ENCODE assay signal across 20 cellular contexts in the genomic region with DNA sequence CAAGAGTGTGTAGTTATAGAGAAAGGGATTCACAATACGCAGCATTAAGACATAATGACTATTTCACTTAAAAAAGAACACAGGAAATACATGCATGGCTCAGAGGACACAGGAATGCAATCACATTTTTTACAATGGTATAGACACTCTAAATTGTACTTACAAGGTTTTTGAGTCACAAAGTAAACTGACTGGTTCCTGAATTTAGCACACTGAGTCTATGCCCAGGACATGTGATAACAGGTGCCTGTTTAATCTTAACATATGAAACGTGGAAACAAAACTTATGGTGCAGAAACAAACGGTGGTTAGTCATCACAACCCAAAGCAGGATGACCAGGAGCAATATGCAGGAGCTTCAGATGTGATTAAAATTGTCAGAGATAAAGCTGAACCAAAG. TPM values are rescaled to one million over a fixed set of nuclear protein-coding genes. Genes with fewer than 3 reads are reported as not detected.
DNase-seq lines count a peak whose midpoint lies in the region; ATAC-seq, FAIRE-seq and TF ChIP-seq lines count a peak whose summit lies in the region.
"Had no signal": no experiment of that assay in that cellular context is flagged by ENCODE, and none has a peak within 500 bp of the region (broad histone marks: within the 10 kb centered on the region; RNA-seq: fewer than 3 reads in every experiment).

No MANE protein-coding gene starts in this region.

- H3K9me3 ChIP-seq in neural progenitor cell (ENCODE audit: low read depth) (no peaks in the 10 kb centered on the region), small intestine (ENCODE audit: control insufficient read depth, low read depth) (no peaks in the 10 kb centered on the region)
- H3K9me3 ChIP-seq: neutrophil, suprapubic skin had no signal

- H4K20me1 ChIP-seq in neural progenitor cell (ENCODE audit: low read depth), result peaks cover 2% of the 10 kb centered on the region

- H3K36me3 ChIP-seq in neural progenitor cell, result no peaks in the 10 kb centered on the region
- H3K36me3 ChIP-seq in small intestine (ENCODE audit: control insufficient read depth in 2 of 2, insufficient read depth in 2 of 2, low read length in 2 of 2), result no peaks in the 10 kb centered on the region
- H3K36me3 ChIP-seq: neutrophil, suprapubic skin had no signal

- TF ChIP-seq CTCF in VCaP (conservative IDR thresholded peaks at IDR 0.05) (no peak), neural progenitor cell (IDR thresholded peaks at IDR 0.05) (no peak)

- no peak overlapping the region for H3K4me3 ChIP-seq in neural progenitor cell
- no peak overlapping the region for H3K4me3 ChIP-seq in small intestine (ENCODE audit: low read depth in 1 of 2, low read length in 2 of 2)
- H3K4me3 ChIP-seq: suprapubic skin had no signal

- peaks cover 9% of the 10 kb centered on the region for H3K4me1 ChIP-seq in neural progenitor cell
- no peaks in the 10 kb centered on the region for H3K4me1 ChIP-seq in small intestine (ENCODE audit: control insufficient read depth in 2 of 2, insufficient read depth in 1 of 2, low read depth in 1 of 2, low read length in 1 of 2)

- H3K79me2 ChIP-seq in neural progenitor cell (ENCODE audit: low read depth), result no peaks in the 10 kb centered on the region

- H3K36me3 Mint-ChIP-seq in neural progenitor cell, result peaks cover 14% of the 10 kb centered on the region
- H3K36me3 Mint-ChIP-seq: CD8-positive, alpha-beta memory T cell had no signal

- no peak overlapping the region for H3K4me2 ChIP-seq in neural progenitor cell

- no peaks in the 10 kb centered on the region for H3K27me3 Mint-ChIP-seq in neural progenitor cell (ENCODE audit: insufficient read depth, low read depth)

- H3K27me3 ChIP-seq in neural progenitor cell (peaks cover 14% of the 10 kb centered on the region), small intestine (ENCODE audit: control insufficient read depth in 2 of 2, insufficient read depth in 2 of 2, low read length in 2 of 2) (no peaks in the 10 kb centered on the region)
- H3K27me3 ChIP-seq: suprapubic skin had no signal

- H3K4me1 Mint-ChIP-seq in neural progenitor cell, result peaks cover 66% of the 10 kb centered on the region
- H3K4me1 Mint-ChIP-seq: CD8-positive, alpha-beta memory T cell had no signal

- no peaks in the 10 kb centered on the region for H3F3A ChIP-seq in neural progenitor cell (ENCODE audit: low read depth)

- no peak for ATAC-seq in HG02623 (IDR thresholded peaks at IDR 0.05; ENCODE audit: unreplicated experiment)

- FAIRE-seq in GM12891 (lab: Jason Lieb, UNC), result peak; percentile 66
- FAIRE-seq in small intestine (lab: Jason Lieb, UNC), result no peak
- FAIRE-seq: GM18507 had no signal

- no peak overlapping the region for H2AFZ ChIP-seq in neural progenitor cell (replicated peaks)

- peak overlapping the region; percentile 0 for H3K4me3 Mint-ChIP-seq in neural progenitor cell
- H3K4me3 Mint-ChIP-seq: CD8-positive, alpha-beta memory T cell had no signal

- no peaks in the 10 kb centered on the region for H3K9me3 Mint-ChIP-seq in neural progenitor cell
- H3K9me3 Mint-ChIP-seq: CD8-positive, alpha-beta memory T cell had no signal

- 31 to 49% (median 32%) methylated on average over 3 of the region's 3 CpGs for WGBS in small intestine, 3 donors

- no peak overlapping the region for H3K9ac ChIP-seq in neural progenitor cell

- DNase-seq in GM12891 (ENCODE audit: insufficient read length, low spot score) (no peak), glomerular visceral epithelial cell (ENCODE audit: extremely low spot score) (peak; percentile 69), neural progenitor cell (ENCODE audit: low spot score) (no peak), AG08396 (ENCODE audit: low spot score) (no peak), small intestine (no peak), NCI-H446 (lab: John Stamatoyannopoulos, UW) (no peak)
- DNase-seq: activated CD8-positive, alpha-beta memory T cell treated with anti-CD3 and anti-CD28 coated beads, Interleukin-2, amount 50 U/mL, for 48 hours; amniotic stem cell; caudate nucleus; CD8-positive, alpha-beta memory T cell; NCI-H1092; NCI-H2081; NCI-H510A; retina; Right ventricle myocardium superior had no signal

- H3K27ac ChIP-seq in VCaP (peak overlapping the region; percentile 76), neural progenitor cell (no peak overlapping the region), small intestine (ENCODE audit: low read depth in 1 of 2, low read length in 1 of 2) (no peak overlapping the region)
- H3K27ac ChIP-seq: neutrophil had no signal

- no peak for TF ChIP-seq POLR2A in GM12891 (IDR thresholded peaks at IDR 0.05; ENCODE audit: low read depth, low read length)

- peak overlapping the region; percentile 3 for H3K27ac Mint-ChIP-seq in neural progenitor cell
- H3K27ac Mint-ChIP-seq: CD8-positive, alpha-beta memory T cell had no signal

TF ChIP-seq in GM12891, 5 proteins besides CTCF, POLR2A, EP300 and RAD21:
- no peak for TF ChIP-seq TAF1 (IDR thresholded peaks at IDR 0.05; ENCODE audit: low read depth, low read length)
- TF ChIP-seq POLR2AphosphoS5 (IDR thresholded peaks at IDR 0.05; ENCODE audit: low read depth, low read length), result no peak

RNA-seq across cellular contexts. Expression of gene EPB41L4A, which starts 6.7 kb away (rescaled TPM):
- 0.65 TPM for polyA plus RNA-seq in GM12891 (2012; ENCODE audit: low read depth, missing spikeins)
- 2.7 and 3.6 TPM in 2 replicates for total RNA-seq in neural progenitor cell (ENCODE audit: low replicate concordance)
- 1 to 10 TPM in 2 of 3 donors, under 1 TPM in 1; 0.67 to 3.9 (median 1.9) TPM for polyA plus RNA-seq in small intestine
